19 cellular contexts compared by ENCODE assay signal in the genomic region with DNA sequence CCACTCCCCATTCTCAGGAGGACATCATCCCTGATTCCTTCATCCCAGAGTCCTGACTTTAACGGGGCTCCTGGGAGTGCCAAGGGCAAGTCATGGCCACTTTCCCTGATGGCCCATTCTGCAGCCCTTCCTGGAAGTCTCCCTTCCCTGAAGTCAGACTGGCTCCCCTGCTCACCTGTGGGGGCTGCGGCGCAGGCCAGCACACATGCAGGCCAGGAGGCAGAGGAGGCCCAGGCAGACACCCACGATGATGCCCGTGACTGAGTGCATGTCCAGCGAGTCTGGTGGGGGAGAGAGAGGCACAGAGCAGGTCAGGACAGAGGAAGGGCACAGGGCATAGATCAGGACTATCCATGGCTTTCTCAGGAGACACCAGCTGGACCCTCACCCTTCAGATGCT. TPM values are rescaled to one million over a fixed set of nuclear protein-coding genes. Genes with fewer than 3 reads are reported as not detected.
DNase-seq lines count a peak whose midpoint lies in the region; FAIRE-seq and TF ChIP-seq lines count a peak whose summit lies in the region.
"Had no signal": no experiment of that assay in that cellular context is flagged by ENCODE, and none has a peak within 500 bp of the region (broad histone marks: within the 10 kb centered on the region; RNA-seq: fewer than 3 reads in every experiment).

No MANE protein-coding gene starts in this region.

- 92% methylated on average over 6 of the region's 6 CpGs for WGBS in thymus

- H3F3A ChIP-seq in Loucy (ENCODE audit: low read depth) = no peaks in the 10 kb centered on the region

- intact Hi-C loops in kidney (cut with DNase I) = loop anchor here (5.0 kb wide), 1 partner anchor 69 kb away; no protein-coding TSS in a partner anchor

- no peak overlapping the region for H3K4me2 ChIP-seq in Loucy (ENCODE audit: low read depth, low read length, poor library complexity, severe bottlenecking)

- H3K27ac ChIP-seq in kidney (ENCODE audit: low read depth in 2 of 2, low read length in 2 of 2) (no peak overlapping the region), thymus (ENCODE audit: low read depth) (peak overlapping the region; percentile 38), WERI-Rb-1 (no peak overlapping the region), brain microvascular endothelial cell (no peak overlapping the region)

- H3K4me3 ChIP-seq in Loucy (ENCODE audit: low read length, poor library complexity, severe bottlenecking) = no peak overlapping the region
- H3K4me3 ChIP-seq in kidney (ENCODE audit: low read length in 2 of 2) = no peak overlapping the region
- H3K4me3 ChIP-seq in thymus (ENCODE audit: low read length) = no peak overlapping the region
- no peak overlapping the region for H3K4me3 ChIP-seq in WERI-Rb-1 (ENCODE audit: low read depth, low read length)
- H3K4me3 ChIP-seq in brain microvascular endothelial cell (ENCODE audit: low read depth, low read length) = no peak overlapping the region
- H3K4me3 ChIP-seq: A549 had no signal

- peak overlapping the region; percentile 40; the same call in 1 of the 2 replicates for H2AFZ ChIP-seq in Loucy (ENCODE audit: low read length)

- no peak overlapping the region for H3K9ac ChIP-seq in Loucy (ENCODE audit: low read depth, low read length, poor library complexity, severe bottlenecking)
- no peak overlapping the region for H3K9ac ChIP-seq in kidney (ENCODE audit: low read length in 2 of 2)

- no peaks in the 10 kb centered on the region for H3K9me2 ChIP-seq in Loucy (replicated peaks; ENCODE audit: low read depth, low read length)

- peaks cover 9% of the 10 kb centered on the region for H3K4me1 ChIP-seq in Loucy (ENCODE audit: insufficient read depth, low read length, poor library complexity, severe bottlenecking)
- peaks cover 5 to 13% of the 10 kb centered on the region in 2 donors for H3K4me1 ChIP-seq in kidney (ENCODE audit: control insufficient read depth in 1 of 2, insufficient read depth in 1 of 2, low read depth in 1 of 2, low read length in 2 of 2)
- peaks cover 6% of the 10 kb centered on the region for H3K4me1 ChIP-seq in thymus (ENCODE audit: control insufficient read depth, insufficient read depth, low read length)

- in situ Hi-C loops in brain microvascular endothelial cell (cut with HindIII; ENCODE audit: low pct_ligation_motif_present, low sequenced_read_pairs) = no loop called here

- no peaks in the 10 kb centered on the region for H3K27me3 ChIP-seq in Loucy (ENCODE audit: insufficient read depth, low read length, poor library complexity, severe bottlenecking)
- peaks cover 6% of the 10 kb centered on the region for H3K27me3 ChIP-seq in thymus (ENCODE audit: control insufficient read depth, insufficient read depth)
- H3K27me3 ChIP-seq in WERI-Rb-1 (ENCODE audit: insufficient read depth, low read depth, severe bottlenecking) = no peaks in the 10 kb centered on the region
- H3K27me3 ChIP-seq in brain microvascular endothelial cell (replicated peaks) = no peaks in the 10 kb centered on the region

- TF ChIP-seq CTCF in Loucy (conservative IDR thresholded peaks at IDR 0.05; ENCODE audit: low read length) = no peak
- TF ChIP-seq CTCF in kidney (IDR thresholded peaks at IDR 0.05; ENCODE audit: borderline replicate concordance, extremely low read depth, insufficient read depth) = no peak
- TF ChIP-seq CTCF in WERI-Rb-1 (IDR thresholded peaks at IDR 0.05; ENCODE audit: low read depth, low read length) = no peak
- no peak for TF ChIP-seq CTCF in brain microvascular endothelial cell (IDR thresholded peaks at IDR 0.05; ENCODE audit: low read depth, low read length, missing control alignments)

- no peak for FAIRE-seq in kidney (lab: Jason Lieb, UNC)
- FAIRE-seq: A549, D721Med, GM12892, GM19239, HTR-8/SVneo had no signal

- DNase-seq in kidney (peak; percentile 54), NCI-H1417 treated with DMSO at 0.1 percent for 48 hours (lab: John Stamatoyannopoulos, UW) (no peak), WERI-Rb-1 (no peak), brain microvascular endothelial cell (no peak)
- DNase-seq: CD8-positive, alpha-beta T cell; DMS153; DMS79 treated with DMSO at 0.1 percent for 48 hours; EL; HCEC 1CT; HFFc6 had no signal

- no peaks in the 10 kb centered on the region for H3K9me3 ChIP-seq in Loucy (ENCODE audit: insufficient read depth, low read depth, low read length)
- no peaks in the 10 kb centered on the region for H3K9me3 ChIP-seq in kidney (ENCODE audit: control insufficient read depth in 1 of 2, low read length in 2 of 2)
- no peaks in the 10 kb centered on the region for H3K9me3 ChIP-seq in thymus (ENCODE audit: control insufficient read depth)
- no peaks in the 10 kb centered on the region for H3K9me3 ChIP-seq in WERI-Rb-1 (ENCODE audit: severe bottlenecking)
- H3K9me3 ChIP-seq: A549 had no signal

- H3K79me2 ChIP-seq in Loucy (ENCODE audit: insufficient read depth, low read length) = no peaks in the 10 kb centered on the region

- H4K20me1 ChIP-seq in Loucy (ENCODE audit: insufficient read depth, low read length, poor library complexity, severe bottlenecking) = no peaks in the 10 kb centered on the region

- H3K36me3 ChIP-seq in Loucy (ENCODE audit: insufficient read depth, low read length) (no peaks in the 10 kb centered on the region), kidney (ENCODE audit: control insufficient read depth in 1 of 2, insufficient read depth in 2 of 2, low read length in 2 of 2) (no peaks in the 10 kb centered on the region), thymus (ENCODE audit: control insufficient read depth, insufficient read depth) (no peaks in the 10 kb centered on the region), WERI-Rb-1 (peaks cover 48% of the 10 kb centered on the region), brain microvascular endothelial cell (replicated peaks) (no peaks in the 10 kb centered on the region)

RNA-seq across cellular contexts. Expression of gene IGDCC3, which starts 8.6 kb away (rescaled TPM):
- total RNA-seq in kidney = 0.22 TPM
- polyA plus RNA-seq in kidney (ENCODE audit: insufficient read depth, low read depth, low replicate concordance) = 0.49 TPM
- polyA plus RNA-seq in thymus = 0.50 TPM
- total RNA-seq: CD8-positive, alpha-beta T cell; HFFc6 had no signal
- polyA plus RNA-seq: BJ, CD14-positive monocyte had no signal

RNA-seq across cellular contexts. Expression of gene IGDCC4, which starts 36.4 kb away (rescaled TPM):
- total RNA-seq in kidney = 4.3 TPM
- polyA plus RNA-seq in kidney (ENCODE audit: insufficient read depth, low read depth, low replicate concordance) (0.17 TPM), thymus (1.1 TPM)
- polyA plus RNA-seq: CD14-positive monocyte had no signal
